ENCODE assay signal across 11 cellular contexts in the genomic region with DNA sequence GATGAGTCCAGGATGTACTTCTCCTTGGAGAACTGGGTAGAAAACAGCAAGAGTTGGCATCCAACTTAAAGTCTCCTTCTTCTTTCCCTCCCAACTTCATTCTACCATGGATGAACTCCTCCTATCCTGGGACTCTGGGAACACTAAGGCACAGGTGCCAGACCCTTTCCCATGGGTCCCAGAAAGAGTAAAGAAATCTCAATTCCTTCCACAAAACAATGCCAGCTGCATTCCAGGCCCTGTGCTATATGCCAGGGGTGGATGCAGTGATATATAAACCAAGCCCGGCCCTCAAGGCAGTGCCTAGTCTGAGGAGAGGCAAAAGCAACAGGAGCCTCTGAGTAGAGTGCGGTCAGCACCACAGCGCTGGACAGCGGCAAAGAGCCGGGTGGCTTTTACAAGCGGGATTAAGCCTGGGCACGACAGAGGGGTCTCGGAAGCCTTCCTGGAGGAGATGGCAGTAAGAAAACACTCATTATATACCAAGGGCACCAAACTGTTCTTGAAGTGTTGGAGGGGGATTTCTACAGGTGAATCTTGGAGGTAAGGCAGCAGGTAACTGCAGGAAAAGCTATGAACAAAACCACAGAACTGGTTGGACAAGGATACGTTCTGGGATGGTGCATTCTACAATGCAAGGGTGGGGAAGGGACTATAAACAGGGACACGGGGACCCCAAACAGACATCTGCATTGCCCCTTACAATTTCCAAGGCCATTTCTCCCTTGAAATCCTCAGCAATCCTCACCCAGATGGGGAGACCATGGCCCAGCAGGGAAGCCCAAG. TPM values are rescaled to one million over a fixed set of nuclear protein-coding genes. Genes with fewer than 3 reads are reported as not detected.
DNase-seq lines count a peak whose midpoint lies in the region; ATAC-seq lines count a peak whose summit lies in the region.
"Had no signal": no experiment of that assay in that cellular context is flagged by ENCODE, and none has a peak within 500 bp of the region (broad histone marks: within the 10 kb centered on the region; RNA-seq: fewer than 3 reads in every experiment).

No MANE protein-coding gene starts in this region.

- H3K4me1 Mint-ChIP-seq in naive thymus-derived CD8-positive, alpha-beta T cell: peaks cover 18 to 48% (median 33%) of the 10 kb centered on the region in 4 donors

- no peaks in the 10 kb centered on the region for H3K9me3 Mint-ChIP-seq in naive thymus-derived CD8-positive, alpha-beta T cell

- no peak overlapping the region for H3K4me3 Mint-ChIP-seq in naive thymus-derived CD8-positive, alpha-beta T cell

- no peak for ATAC-seq in naive thymus-derived CD8-positive, alpha-beta T cell
- ATAC-seq in GM18873 (IDR thresholded peaks at IDR 0.05; ENCODE audit: low FRiP score, unreplicated experiment): no peak

- H3K36me3 Mint-ChIP-seq in naive thymus-derived CD8-positive, alpha-beta T cell: peaks cover 0 to 52% (median 7%) of the 10 kb centered on the region in 3 donors

- peak; percentile 46 for DNase-seq in EH (ENCODE audit: low read depth)
- DNase-seq in OCI-M1 (lab: John Stamatoyannopoulos, UW): peak; percentile 21
- DNase-seq in epidermal melanocyte (ENCODE audit: insufficient read length, low spot score): peak; percentile 63
- DNase-seq in naive thymus-derived CD8-positive, alpha-beta T cell: no peak
- DNase-seq in NCI-H1694 (lab: John Stamatoyannopoulos, UW): no peak
- DNase-seq in OCI-M2 (lab: John Stamatoyannopoulos, UW; ENCODE audit: unreplicated experiment): no peak
- DNase-seq: activated effector memory CD4-positive, alpha-beta T cell treated with Interleukin-2 at 50 U/mL for 16 hours; DMS 273 treated with DMSO at 0.1 percent for 48 hours; effector CD4-positive, alpha-beta T cell; stimulated activated CD4-positive, alpha-beta T cell treated with anti-CD3 and anti-CD28 coated beads, Interleukin-1b, Interleukin-23, amount 100 ng/mL, for 48 hours had no signal

- POLR2A ChIA-PET in naive thymus-derived CD8-positive, alpha-beta T cell (lab: Charles Lee): interaction anchor here (0.5 to 1.2 kb wide), 2 partner anchors 14 to 25 kb away, joined by 3 to 4 read pairs; no protein-coding TSS in a partner anchor

- peak overlapping the region; percentile 20 to 87 (median 61) for H3K27ac Mint-ChIP-seq in naive thymus-derived CD8-positive, alpha-beta T cell

- no peaks in the 10 kb centered on the region for H3K27me3 Mint-ChIP-seq in naive thymus-derived CD8-positive, alpha-beta T cell

RNA-seq across cellular contexts. Expression of gene TOR2A, which starts 16.4 kb away (rescaled TPM):
- total RNA-seq in naive thymus-derived CD8-positive, alpha-beta T cell: 10 to 100 TPM in 1 of 2 experiments, 1 to 10 TPM in 1; 9.8 to 13.9 TPM
- 10 to 100 TPM; 18.1 to 24.7 (median 23.5) TPM for polyA plus RNA-seq in naive thymus-derived CD8-positive, alpha-beta T cell

RNA-seq across cellular contexts. Expression of gene SH2D3C, which starts 27.0 kb away (rescaled TPM):
- total RNA-seq in naive thymus-derived CD8-positive, alpha-beta T cell: 10 to 100 TPM; 42.8 to 45.1 TPM
- 10 to 100 TPM; 13.8 to 50.8 (median 23.5) TPM for polyA plus RNA-seq in naive thymus-derived CD8-positive, alpha-beta T cell

RNA-seq across cellular contexts. Expression of gene CDK9, which starts 34.4 kb away (rescaled TPM):
- 100 to 1,000 TPM; 142 to 147 TPM for total RNA-seq in naive thymus-derived CD8-positive, alpha-beta T cell
- 10 to 100 TPM; 28.3 to 62.9 (median 38.9) TPM for polyA plus RNA-seq in naive thymus-derived CD8-positive, alpha-beta T cell

RNA-seq across cellular contexts. Expression of gene TTC16, which starts 35.6 kb away (rescaled TPM):
- total RNA-seq in naive thymus-derived CD8-positive, alpha-beta T cell: 1 to 10 TPM; 7.2 to 8.2 TPM
- 1 to 10 TPM; 1.8 to 4.4 (median 3.0) TPM for polyA plus RNA-seq in naive thymus-derived CD8-positive, alpha-beta T cell

RNA-seq across cellular contexts. Expression of gene PTRH1, which starts 36.0 kb away (rescaled TPM):
- total RNA-seq in naive thymus-derived CD8-positive, alpha-beta T cell: 1 to 10 TPM; 8.8 to 8.9 TPM
- polyA plus RNA-seq in naive thymus-derived CD8-positive, alpha-beta T cell: 10 to 100 TPM; 26.2 to 37.7 (median 30.9) TPM

Comparison
In these comparisons a context has a peak if more than half of its experiments do, and no peak if none do; other contexts are left out.
1. DNase-seq: peak in EH (single experiment), OCI-M1 (single experiment) and epidermal melanocyte (single experiment); none in naive thymus-derived CD8-positive, alpha-beta T cell (0 of 10), NCI-H1694 (single experiment) and OCI-M2 (single experiment).